ENCODE assay signal across 9 cellular contexts in genomic region chr3:129490273-129490675, GRCh38. TPM values are rescaled to one million over a fixed set of nuclear protein-coding genes. Genes with fewer than 3 reads are reported as not detected.
DNase-seq lines count a peak whose midpoint lies in the region; ATAC-seq and TF ChIP-seq lines count a peak whose summit lies in the region.
"Had no signal": no experiment of that assay in that cellular context is flagged by ENCODE, and none has a peak within 500 bp of the region (broad histone marks: within the 10 kb centered on the region; RNA-seq: fewer than 3 reads in every experiment).

No MANE protein-coding gene starts in this region.

- no peaks in the 10 kb centered on the region for H3K9me3 Mint-ChIP-seq in activated T-helper 1 cell treated with anti-CD3 and anti-CD28 coated beads, Interleukin-12 subunit alpha, Interleukin-12 subunit beta, Interleukin-2, Interleukin-4 antibody, amounts not matched to agents 30 ng/mL and 10 ng/mL and 1 ng/mL, durations not matched to agents 14 hours and 24 hours and 36 hours
- H3K9me3 Mint-ChIP-seq in nephron progenitor cell: no peaks in the 10 kb centered on the region
- H3K9me3 Mint-ChIP-seq: activated naive CD4-positive, alpha-beta T cell treated with anti-CD3 and anti-CD28 coated beads, Interleukin-2, amount 50 U/mL, for 24 hours had no signal

- H3K9me3 ChIP-seq in Panc1 (ENCODE audit: control insufficient read depth, insufficient read depth, low read depth, low read length) (no peaks in the 10 kb centered on the region), subcutaneous abdominal adipose tissue (ENCODE audit: control insufficient read depth in 5 of 5, low read length in 5 of 5) (no peaks in the 10 kb centered on the region)

- peak; percentile 65 for ATAC-seq in GM21360 (IDR thresholded peaks at IDR 0.05; ENCODE audit: unreplicated experiment)
- peak; percentile 96 for ATAC-seq in Panc1

- H3K36me3 Mint-ChIP-seq in activated T-helper 1 cell treated with anti-CD3 and anti-CD28 coated beads, Interleukin-12 subunit alpha, Interleukin-12 subunit beta, Interleukin-2, Interleukin-4 antibody, amounts not matched to agents 30 ng/mL and 10 ng/mL and 1 ng/mL, durations not matched to agents 14 hours and 24 hours and 36 hours (ENCODE audit: low read depth): no peaks in the 10 kb centered on the region
- peaks cover 36% of the 10 kb centered on the region for H3K36me3 Mint-ChIP-seq in nephron progenitor cell (ENCODE audit: low read depth)

- H3K27ac Mint-ChIP-seq in activated T-helper 1 cell treated with anti-CD3 and anti-CD28 coated beads, Interleukin-12 subunit alpha, Interleukin-12 subunit beta, Interleukin-2, Interleukin-4 antibody, amounts not matched to agents 30 ng/mL and 10 ng/mL and 1 ng/mL, durations not matched to agents 14 hours and 24 hours and 36 hours: no peak overlapping the region
- H3K27ac Mint-ChIP-seq in nephron progenitor cell: no peak overlapping the region
- H3K27ac Mint-ChIP-seq: activated naive CD4-positive, alpha-beta T cell treated with anti-CD3 and anti-CD28 coated beads, Interleukin-2, amount 50 U/mL, for 24 hours had no signal

- no peak overlapping the region for H3K27ac ChIP-seq in Panc1 (ENCODE audit: low read length)
- H3K27ac ChIP-seq in subcutaneous abdominal adipose tissue (ENCODE audit: low read depth, low read length): peak overlapping the region; percentile 88

- H3K9ac ChIP-seq in subcutaneous abdominal adipose tissue (ENCODE audit: low read length in 5 of 5): peak overlapping the region in 4 of 5 donors; percentile 34 to 81 (median 46)

- no peaks in the 10 kb centered on the region for H3K27me3 Mint-ChIP-seq in activated T-helper 1 cell treated with anti-CD3 and anti-CD28 coated beads, Interleukin-12 subunit alpha, Interleukin-12 subunit beta, Interleukin-2, Interleukin-4 antibody, amounts not matched to agents 30 ng/mL and 10 ng/mL and 1 ng/mL, durations not matched to agents 14 hours and 24 hours and 36 hours (ENCODE audit: insufficient read depth)
- peaks cover 2% of the 10 kb centered on the region for H3K27me3 Mint-ChIP-seq in nephron progenitor cell (ENCODE audit: low read depth, poor library complexity)
- H3K27me3 Mint-ChIP-seq: activated naive CD4-positive, alpha-beta T cell treated with anti-CD3 and anti-CD28 coated beads, Interleukin-2, amount 50 U/mL, for 24 hours had no signal

- no peak overlapping the region for H3K4me3 ChIP-seq in Panc1 (ENCODE audit: low read depth in 2 of 2, low read length in 2 of 2)
- H3K4me3 ChIP-seq in fibroblast of villous mesenchyme (ENCODE audit: low read depth, low read length): no peak overlapping the region
- no peak overlapping the region for H3K4me3 ChIP-seq in subcutaneous abdominal adipose tissue (ENCODE audit: low read depth in 1 of 5, low read length in 5 of 5)

- H3K36me3 ChIP-seq in Panc1 (ENCODE audit: control insufficient read depth, insufficient read depth, low read length) (peaks cover 2% of the 10 kb centered on the region; the same call in 1 of the 2 replicates), subcutaneous abdominal adipose tissue (ENCODE audit: control insufficient read depth in 5 of 5, insufficient read depth in 5 of 5, low read length in 5 of 5) (peaks cover 0 to 20% (median 9%) of the 10 kb centered on the region in 5 donors)

- CTCF ChIA-PET in Panc1 (lab: Charles Lee): interaction anchor here (0.5 to 1.7 kb wide), 17 partner anchors 9 to 339 kb away, joined by 3 to 11 read pairs (median 4); no protein-coding TSS in a partner anchor

- POLR2A ChIA-PET in Panc1 (lab: Charles Lee): no interaction called here

- in situ Hi-C loops in Panc1 (cut with HindIII; ENCODE audit: low pct_unique_long_range_greater_than_20kb, low sequenced_read_pairs): no loop called here

- H3K27me3 ChIP-seq in Panc1 (ENCODE audit: control insufficient read depth, insufficient read depth, low read length) (no peaks in the 10 kb centered on the region), subcutaneous abdominal adipose tissue (ENCODE audit: control insufficient read depth in 5 of 5, insufficient read depth in 4 of 5, low read length in 5 of 5) (no peaks in the 10 kb centered on the region)

- TF ChIP-seq CTCF in Panc1 (IDR thresholded peaks at IDR 0.05) (peak; percentile 94), fibroblast of villous mesenchyme (IDR thresholded peaks at IDR 0.05; ENCODE audit: insufficient read depth, low read depth, low read length) (peak; percentile 95), nephron progenitor cell (IDR thresholded peaks at IDR 0.05) (peak; percentile 89)

- intact Hi-C loops in Panc1 (cut with micrococcal nuclease; ENCODE audit: unreplicated experiment): loop anchor here (1.0 to 5.0 kb wide), 5 partner anchors 67 to 442 kb away; no protein-coding TSS in a partner anchor
- intact Hi-C loops in activated T-helper 1 cell treated with anti-CD3 and anti-CD28 coated beads, Interleukin-12 subunit alpha, Interleukin-12 subunit beta, Interleukin-2, Interleukin-4 antibody, amounts not matched to agents 30 ng/mL and 10 ng/mL and 1 ng/mL, durations not matched to agents 14 hours and 24 hours and 36 hours (cut with micrococcal nuclease): loop anchor here (1.0 kb wide), 4 partner anchors 136 to 444 kb away; no protein-coding TSS in a partner anchor

- DNase-seq in COLO829 (ENCODE audit: low spot score) (peak; percentile 98), KG1 (lab: John Stamatoyannopoulos, UW) (peak; percentile 27), Panc1 (ENCODE audit: low read depth, low spot score) (peak; percentile 82), fibroblast of villous mesenchyme (ENCODE audit: low read depth) (peak; percentile 98), nephron progenitor cell (peak; percentile 70)
- DNase-seq in activated T-helper 1 cell treated with anti-CD3 and anti-CD28 coated beads, Interleukin-12 subunit alpha, Interleukin-12 subunit beta, Interleukin-2, Interleukin-4 antibody, amounts not matched to agents 30 ng/mL and 10 ng/mL and 1 ng/mL, durations not matched to agents 14 hours and 24 hours and 36 hours (ENCODE audit: low spot score): peak; percentile 19

- H3K4me3 Mint-ChIP-seq in activated T-helper 1 cell treated with anti-CD3 and anti-CD28 coated beads, Interleukin-12 subunit alpha, Interleukin-12 subunit beta, Interleukin-2, Interleukin-4 antibody, amounts not matched to agents 30 ng/mL and 10 ng/mL and 1 ng/mL, durations not matched to agents 14 hours and 24 hours and 36 hours: no peak overlapping the region
- no peak overlapping the region for H3K4me3 Mint-ChIP-seq in nephron progenitor cell
- H3K4me3 Mint-ChIP-seq: activated naive CD4-positive, alpha-beta T cell treated with anti-CD3 and anti-CD28 coated beads, Interleukin-2, amount 50 U/mL, for 24 hours had no signal

- BruUV-seq in Panc1 (replicated peaks; lab: Mats Ljungman, UMichigan): no TSS peak

- H3K4me1 Mint-ChIP-seq in activated T-helper 1 cell treated with anti-CD3 and anti-CD28 coated beads, Interleukin-12 subunit alpha, Interleukin-12 subunit beta, Interleukin-2, Interleukin-4 antibody, amounts not matched to agents 30 ng/mL and 10 ng/mL and 1 ng/mL, durations not matched to agents 14 hours and 24 hours and 36 hours (ENCODE audit: low read depth): no peaks in the 10 kb centered on the region
- peaks cover 52% of the 10 kb centered on the region for H3K4me1 Mint-ChIP-seq in nephron progenitor cell
- H3K4me1 Mint-ChIP-seq: activated naive CD4-positive, alpha-beta T cell treated with anti-CD3 and anti-CD28 coated beads, Interleukin-2, amount 50 U/mL, for 24 hours had no signal

- peaks cover 4% of the 10 kb centered on the region; the same call in 1 of the 2 replicates for H3K4me1 ChIP-seq in Panc1 (ENCODE audit: control insufficient read depth, insufficient read depth, low read length)
- peaks cover 21 to 48% (median 37%) of the 10 kb centered on the region in 5 donors for H3K4me1 ChIP-seq in subcutaneous abdominal adipose tissue (ENCODE audit: control insufficient read depth in 5 of 5, insufficient read depth in 5 of 5, low read length in 5 of 5)

RNA-seq across cellular contexts. Expression of gene RHO, which starts 38.2 kb away (rescaled TPM):
- total RNA-seq in Panc1 (2021; ENCODE audit: unreplicated experiment) (not detected), fibroblast of villous mesenchyme (not detected in 2 replicates)
- not detected for polyA plus RNA-seq in Panc1 (2012; ENCODE audit: insufficient read length)
- total RNA-seq in activated T-helper 1 cell treated with anti-CD3 and anti-CD28 coated beads, Interleukin-12 subunit alpha, Interleukin-12 subunit beta, Interleukin-2, Interleukin-4 antibody, amounts not matched to agents 30 ng/mL and 10 ng/mL and 1 ng/mL, durations not matched to agents 14 hours and 24 hours and 36 hours: not detected in 2 replicates

RNA-seq across cellular contexts. Expression of gene IFT122, which starts 50.2 kb away (rescaled TPM):
- total RNA-seq in Panc1 (2021; ENCODE audit: unreplicated experiment): 52.4 TPM
- polyA plus RNA-seq in Panc1 (2012; ENCODE audit: insufficient read length): 37.9 TPM
- 10.0 and 14.7 TPM in 2 replicates for total RNA-seq in activated T-helper 1 cell treated with anti-CD3 and anti-CD28 coated beads, Interleukin-12 subunit alpha, Interleukin-12 subunit beta, Interleukin-2, Interleukin-4 antibody, amounts not matched to agents 30 ng/mL and 10 ng/mL and 1 ng/mL, durations not matched to agents 14 hours and 24 hours and 36 hours
- total RNA-seq in fibroblast of villous mesenchyme: 19.9 and 21.3 TPM in 2 replicates

RNA-seq across cellular contexts. Expression of gene MBD4, which starts 50.5 kb away (rescaled TPM):
- total RNA-seq in Panc1 (2021; ENCODE audit: unreplicated experiment) (44.7 TPM), fibroblast of villous mesenchyme (30.0 and 32.0 TPM in 2 replicates)
- 32.3 TPM for polyA plus RNA-seq in Panc1 (2012; ENCODE audit: insufficient read length)
- total RNA-seq in activated T-helper 1 cell treated with anti-CD3 and anti-CD28 coated beads, Interleukin-12 subunit alpha, Interleukin-12 subunit beta, Interleukin-2, Interleukin-4 antibody, amounts not matched to agents 30 ng/mL and 10 ng/mL and 1 ng/mL, durations not matched to agents 14 hours and 24 hours and 36 hours: 44.1 and 53.3 TPM in 2 replicates

RNA-seq across cellular contexts. Expression of gene H1-8, which starts 52.7 kb away (rescaled TPM):
- not detected for total RNA-seq in Panc1 (2021; ENCODE audit: unreplicated experiment)
- not detected for polyA plus RNA-seq in Panc1 (2012; ENCODE audit: insufficient read length)
- not detected in 2 replicates for total RNA-seq in activated T-helper 1 cell treated with anti-CD3 and anti-CD28 coated beads, Interleukin-12 subunit alpha, Interleukin-12 subunit beta, Interleukin-2, Interleukin-4 antibody, amounts not matched to agents 30 ng/mL and 10 ng/mL and 1 ng/mL, durations not matched to agents 14 hours and 24 hours and 36 hours
- total RNA-seq in fibroblast of villous mesenchyme: not detected in 2 replicates

Comparison
In these comparisons a context has a peak if more than half of its experiments do, and no peak if none do; other contexts are left out.
1. DNase-seq: peak in every context shown above with its lines; median percentile 98 in COLO829; 98 in fibroblast of villous mesenchyme; 82 in Panc1; 70 in nephron progenitor cell; 27 in KG1; 19 in activated T-helper 1 cell treated with anti-CD3 and anti-CD28 coated beads, Interleukin-12 subunit alpha, Interleukin-12 subunit beta, Interleukin-2, Interleukin-4 antibody, amounts not matched to agents 30 ng/mL and 10 ng/mL and 1 ng/mL, durations not matched to agents 14 hours and 24 hours and 36 hours.